Comparison of ENCODE assay signal across 19 cellular contexts in genomic region chr2:29212009-29212408, GRCh38.
DNase-seq lines count a peak whose midpoint lies in the region; ATAC-seq, FAIRE-seq and TF ChIP-seq lines count a peak whose summit lies in the region.
"Had no signal": no experiment of that assay in that cellular context is flagged by ENCODE, and none has a peak within 500 bp of the region (broad histone marks: within the 10 kb centered on the region; RNA-seq: fewer than 3 reads in every experiment).

No MANE protein-coding gene starts in this region.

- H3K4me1 Mint-ChIP-seq in T-helper 17 cell, result peaks cover 18% of the 10 kb centered on the region

- DNase-seq in HepG2 (ENCODE audit: low spot score), result peak; percentile 39
- no peak for DNase-seq in right lobe of liver
- DNase-seq in SK-N-DZ (ENCODE audit: low spot score), result peak; percentile 24
- peak; percentile 50 to 65 for DNase-seq in foreskin fibroblast
- no peak for DNase-seq in T-helper 17 cell
- DNase-seq in GM10266 (ENCODE audit: extremely low spot score), result no peak
- DNase-seq in A673 (ENCODE audit: low spot score), result no peak
- DNase-seq in Ammon's horn (ENCODE audit: low spot score), result no peak
- DNase-seq: activated effector memory CD4-positive, alpha-beta T cell treated with anti-CD3 and anti-CD28 coated beads, Interleukin-2, amount 50 U/mL, for 16 hours; amygdala; cortex of kidney; hypothalamus; NCI-H187; NCI-H69; pancreas; Peyer's patch; small intestine; stimulated activated naive CD4-positive, alpha-beta T cell; SW 1271 had no signal

- no peaks in the 10 kb centered on the region for H3K79me2 ChIP-seq in HepG2 (ENCODE audit: insufficient read depth, low read length)

- H3K4me3 ChIP-seq in HepG2 (replicated peaks in 1 of 3; ENCODE audit: insufficient read depth in 1 of 3, low read depth in 2 of 3, low read length in 3 of 3), result no peak overlapping the region
- H3K4me3 ChIP-seq in right lobe of liver, result no peak overlapping the region
- no peak overlapping the region for H3K4me3 ChIP-seq in foreskin fibroblast (ENCODE audit: low read depth in 1 of 2, low read length in 2 of 2)
- H3K4me3 ChIP-seq in A673 (ENCODE audit: low read depth, low read length, poor library complexity, severe bottlenecking), result no peak overlapping the region
- H3K4me3 ChIP-seq: pancreas, Peyer's patch had no signal

- WGBS in HepG2 (ENCODE audit: low lambda C conversion rate), result 3% methylated on average over 5 of the region's 5 CpGs
- WGBS in right lobe of liver (ENCODE audit: insufficient coverage, low coverage, low lambda C conversion rate, missing lambda C conversion rate), result 50% methylated on average over 4 of the region's 5 CpGs

- TF ChIP-seq POLR2A in HepG2 (IDR thresholded peaks at IDR 0.05; ENCODE audit: insufficient read depth in 1 of 2, low read depth in 2 of 2, low read length in 2 of 2) (no peak), right lobe of liver (IDR thresholded peaks at IDR 0.05) (no peak)

- peak; percentile 71 for ATAC-seq in HepG2
- ATAC-seq in right lobe of liver, result no peak
- no peak for ATAC-seq in T-helper 17 cell
- ATAC-seq: pancreas had no signal

- H3K4me2 ChIP-seq in HepG2 (ENCODE audit: low read depth, low read length), result no peak overlapping the region

- POLR2A ChIA-PET in HepG2 (lab: Yijun Ruan, JAX) (no interaction called here), A673 (lab: Charles Lee; ENCODE audit: low non-redundant PET) (no interaction called here)

- TF ChIP-seq RAD21 in HepG2 (CRISPR knock-in tag; IDR thresholded peaks at IDR 0.05), result no peak

- peaks cover 0 to 29% of the 10 kb centered on the region in 2 experiments; a peak in 4 of 5 replicates for H3K27me3 ChIP-seq in HepG2 (ENCODE audit: control insufficient read depth in 1 of 2, insufficient read depth in 2 of 2, low read length in 2 of 2)
- H3K27me3 ChIP-seq in right lobe of liver, result no peaks in the 10 kb centered on the region
- no peaks in the 10 kb centered on the region for H3K27me3 ChIP-seq in A673 (replicated peaks; ENCODE audit: insufficient read depth, low read depth, low read length, poor library complexity)
- H3K27me3 ChIP-seq: pancreas, Peyer's patch had no signal

- H3K27ac Mint-ChIP-seq in T-helper 17 cell, result no peak overlapping the region

- H3K9me3 ChIP-seq in HepG2 (ENCODE audit: low read length) (no peaks in the 10 kb centered on the region), right lobe of liver (no peaks in the 10 kb centered on the region), T-helper 17 cell (ENCODE audit: control insufficient read depth, low read length, poor library complexity, severe bottlenecking) (no peaks in the 10 kb centered on the region), A673 (ENCODE audit: low read depth, low read length, poor library complexity, severe bottlenecking) (no peaks in the 10 kb centered on the region)
- H3K9me3 ChIP-seq: pancreas, Peyer's patch had no signal

- in situ Hi-C loops in HepG2 (cut with HindIII; ENCODE audit: extremely low pct_ligation_motif_present, low pct_unique_long_range_greater_than_20kb), result loop anchor here (10.0 kb wide), 2 partner anchors 633 to 863 kb away; no protein-coding TSS in a partner anchor

- no peaks in the 10 kb centered on the region for H3K4me1 ChIP-seq in HepG2 (ENCODE audit: insufficient read depth, low read length)
- H3K4me1 ChIP-seq in right lobe of liver, result no peaks in the 10 kb centered on the region
- no peaks in the 10 kb centered on the region for H3K4me1 ChIP-seq in A673 (ENCODE audit: insufficient read depth, low read length, poor library complexity, severe bottlenecking)
- H3K4me1 ChIP-seq: pancreas, Peyer's patch had no signal

- H3K9ac ChIP-seq in HepG2 (ENCODE audit: insufficient read depth, low read depth, low read length), result no peak overlapping the region

- BruUV-seq in HepG2 (replicated peaks; lab: Mats Ljungman, UMichigan) (no TSS peak), A673 (replicated peaks; lab: Mats Ljungman, UMichigan) (no TSS peak)

- H3K4me3 Mint-ChIP-seq in T-helper 17 cell, result no peak overlapping the region

- H3K27ac ChIP-seq in HepG2 (ENCODE audit: extremely low read length, insufficient read depth, low read length) (no peak overlapping the region), right lobe of liver (no peak overlapping the region), A673 (ENCODE audit: low read depth, low read length, poor library complexity, severe bottlenecking) (no peak overlapping the region)
- H3K27ac ChIP-seq: pancreas, Peyer's patch had no signal

- FAIRE-seq in HepG2 (lab: Jason Lieb, UNC), result peak; percentile 69
- FAIRE-seq: pancreas, small intestine had no signal

- no peak overlapping the region for H2AFZ ChIP-seq in HepG2 (ENCODE audit: low read length)

- intact Hi-C loops in HepG2 (cut with micrococcal nuclease; ENCODE audit: unreplicated experiment) (loop anchor here (5.0 kb wide), 1 partner anchor 860 kb away; no protein-coding TSS in a partner anchor), right lobe of liver (cut with DNase I) (no loop called here), A673 (cut with micrococcal nuclease; ENCODE audit: unreplicated experiment) (no loop called here)

- no peaks in the 10 kb centered on the region for H4K20me1 ChIP-seq in HepG2 (ENCODE audit: insufficient read depth, low read length)

- TF ChIP-seq EP300 in HepG2 (IDR thresholded peaks at IDR 0.05; ENCODE audit: low read depth in 2 of 2, low read length in 2 of 2), result no peak
- TF ChIP-seq EP300 in HepG2 (CRISPR knock-in tag; IDR thresholded peaks at IDR 0.05; ENCODE audit: borderline replicate concordance), result no peak

- CTCF ChIA-PET in HepG2 (lab: Yijun Ruan, JAX; ENCODE audit: low intra/inter-chr PET ratio, low total read pairs), result interaction anchor here (1.5 to 1.6 kb wide), 3 partner anchors 629 to 904 kb away, joined by 4 to 7 read pairs (median 7); no protein-coding TSS in a partner anchor
- CTCF ChIA-PET in A673 (lab: Charles Lee), result no interaction called here

- peaks cover 7% of the 10 kb centered on the region for H3K36me3 Mint-ChIP-seq in T-helper 17 cell (ENCODE audit: low read depth)

- H3K36me3 ChIP-seq in HepG2 (replicated peaks in 1 of 2; ENCODE audit: control insufficient read depth in 1 of 2, insufficient read depth in 2 of 2, low read length in 2 of 2), result no peaks in the 10 kb centered on the region
- no peaks in the 10 kb centered on the region for H3K36me3 ChIP-seq in right lobe of liver
- H3K36me3 ChIP-seq in A673 (ENCODE audit: insufficient read depth, low read length, poor library complexity, severe bottlenecking), result no peaks in the 10 kb centered on the region
- H3K36me3 ChIP-seq: pancreas, Peyer's patch had no signal

- TF ChIP-seq CTCF in HepG2 (CRISPR knock-in tag; IDR thresholded peaks at IDR 0.05) (peak; percentile 70), right lobe of liver (IDR thresholded peaks at IDR 0.05) (no peak), foreskin fibroblast (IDR thresholded peaks at IDR 0.05; ENCODE audit: low read depth, low read length) (no peak), GM10266 (IDR thresholded peaks at IDR 0.05; ENCODE audit: control insufficient read depth, insufficient read depth, low read depth, missing control alignments) (no peak), A673 (conservative IDR thresholded peaks at IDR 0.05; ENCODE audit: low read depth, low read length) (no peak)

- no peaks in the 10 kb centered on the region for H3K27me3 Mint-ChIP-seq in T-helper 17 cell

TF ChIP-seq in HepG2, 621 proteins besides CTCF, POLR2A, EP300 and RAD21:
- TF ChIP-seq SMC3 (IDR thresholded peaks at IDR 0.05; ENCODE audit: low read length), result peak; percentile 74
- no peak for TF ChIP-seq ZNF513 (CRISPR knock-in tag; conservative IDR thresholded peaks at IDR 0.05)
- peak; percentile 65 for TF ChIP-seq STAG1 (CRISPR knock-in tag; IDR thresholded peaks at IDR 0.05)

Comparison
In these comparisons a context has a peak if more than half of its experiments do, and no peak if none do; other contexts are left out.
1. DNase-seq: peak in HepG2 (single experiment), SK-N-DZ (single experiment) and foreskin fibroblast (2 of 2); none in right lobe of liver (0 of 3), T-helper 17 cell (0 of 3), GM10266 (single experiment), A673 (single experiment) and Ammon's horn (single experiment).